Comparison of ENCODE assay signal across 4 cellular contexts in the genomic region with DNA sequence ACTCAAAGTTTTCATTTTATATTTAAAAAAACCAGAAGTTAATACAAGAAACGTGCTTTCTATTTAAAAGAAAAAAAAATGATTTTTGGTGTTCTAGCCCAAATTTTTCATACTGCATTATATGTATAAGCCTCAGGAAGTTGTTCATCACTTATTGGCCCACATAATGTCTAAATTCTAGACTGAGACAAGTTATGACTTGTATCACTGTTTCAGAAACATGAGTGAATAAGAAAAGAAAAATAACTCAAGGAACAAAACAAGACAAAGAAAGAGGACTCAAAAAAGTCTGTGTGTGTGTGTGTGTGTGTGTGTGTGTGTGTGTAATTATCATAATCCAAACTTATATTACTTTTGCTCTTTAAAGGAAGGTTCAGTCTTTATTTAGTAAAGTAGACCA.
"Had no signal": no experiment of that assay in that cellular context is flagged by ENCODE, and none has a peak within 500 bp of the region (broad histone marks: within the 10 kb centered on the region; RNA-seq: fewer than 3 reads in every experiment).

No MANE protein-coding gene starts in this region.

- H3K9me3 Mint-ChIP-seq: GM23338, H9 had no signal

- H3K4me1 Mint-ChIP-seq: GM23338, H9, IgD-negative memory B cell had no signal

- DNase-seq: H9, HCEC 1CT had no signal

- H3K27me3 Mint-ChIP-seq: IgD-negative memory B cell had no signal

- H3K27ac Mint-ChIP-seq: GM23338, IgD-negative memory B cell had no signal

- H3K4me3 ChIP-seq: GM23338 had no signal

- H3K36me3 Mint-ChIP-seq: IgD-negative memory B cell had no signal

- H2AFZ ChIP-seq: GM23338 had no signal

- H3K4me3 Mint-ChIP-seq: GM23338, H9, IgD-negative memory B cell had no signal

- H3K4me2 ChIP-seq: GM23338 had no signal
